Comparison of ENCODE assay signal across 8 cellular contexts in the genomic region with DNA sequence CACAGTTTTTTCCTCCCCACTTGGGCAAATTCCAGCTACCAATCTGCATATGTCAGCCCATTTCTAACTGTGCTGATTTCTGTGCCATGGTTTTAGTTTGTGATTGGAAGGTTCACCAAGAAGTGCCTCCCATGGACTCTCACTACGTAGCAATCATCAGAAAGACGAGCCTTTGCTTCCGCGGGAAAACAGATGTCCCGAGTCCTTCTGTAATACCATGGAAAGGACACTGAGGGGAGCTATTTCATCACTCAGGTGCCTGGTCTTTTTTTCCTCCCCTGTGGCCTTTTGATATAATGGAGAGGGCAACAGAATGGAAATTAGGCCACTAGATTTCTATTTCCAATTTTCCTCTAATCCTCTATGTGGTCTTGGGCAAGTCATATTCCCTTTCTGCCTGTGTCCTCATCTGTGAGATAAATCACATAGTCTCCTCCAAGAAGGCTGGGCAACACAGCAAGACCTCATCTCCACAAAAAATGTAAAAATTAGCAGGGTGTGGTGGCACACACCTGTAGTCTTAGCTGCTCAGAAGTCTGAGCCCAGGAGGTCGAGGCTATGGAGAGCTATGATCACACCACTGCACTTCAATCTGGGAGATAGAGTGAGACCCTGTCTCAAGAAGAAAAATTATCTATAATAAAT.
DNase-seq lines count a peak whose midpoint lies in the region; ATAC-seq and TF ChIP-seq lines count a peak whose summit lies in the region.

No MANE protein-coding gene starts in this region.

- no peaks in the 10 kb centered on the region for H3K9me3 Mint-ChIP-seq in stimulated activated naive CD8-positive, alpha-beta T cell treated with anti-CD3 and anti-CD28 coated beads, Interleukin-15, amount 100 ng/mL, for 72 hours

- no peak overlapping the region for H3K27ac Mint-ChIP-seq in stimulated activated naive CD8-positive, alpha-beta T cell treated with anti-CD3 and anti-CD28 coated beads, Interleukin-15, amount 100 ng/mL, for 72 hours

- TF ChIP-seq CTCF in astrocyte of the cerebellum (IDR thresholded peaks at IDR 0.05; ENCODE audit: low read depth, low read length, missing control alignments) = peak; percentile 72

- DNase-seq in D341Med (ENCODE audit: low spot score) (peak; percentile 82), HPDE6-E6E7 (ENCODE audit: extremely low spot score) (peak; percentile 67), NCI-H524 treated with DMSO at 0.1 percent for 48 hours (lab: John Stamatoyannopoulos, UW) (peak; percentile 49), astrocyte of the cerebellum (ENCODE audit: low read depth) (no peak), iPS DF 6.9 (ENCODE audit: low read depth, low spot score) (peak; percentile 66)
- peak; percentile 25 to 26 for DNase-seq in stimulated activated naive CD8-positive, alpha-beta T cell treated with anti-CD3 and anti-CD28 coated beads, Interleukin-15, amount 100 ng/mL, for 72 hours

- ATAC-seq in stimulated activated naive CD8-positive, alpha-beta T cell treated with anti-CD3 and anti-CD28 coated beads, Interleukin-15, amount 100 ng/mL, for 72 hours = peak; percentile 48
- ATAC-seq in GM18498 (IDR thresholded peaks at IDR 0.05; ENCODE audit: unreplicated experiment) (no peak), HG03571 (IDR thresholded peaks at IDR 0.05; ENCODE audit: unreplicated experiment) (no peak)

- H3K27me3 Mint-ChIP-seq in stimulated activated naive CD8-positive, alpha-beta T cell treated with anti-CD3 and anti-CD28 coated beads, Interleukin-15, amount 100 ng/mL, for 72 hours = peaks cover 18% of the 10 kb centered on the region

- in situ Hi-C loops in astrocyte of the cerebellum (cut with HindIII; ENCODE audit: low sequenced_read_pairs) = no loop called here

- H3K4me1 Mint-ChIP-seq in stimulated activated naive CD8-positive, alpha-beta T cell treated with anti-CD3 and anti-CD28 coated beads, Interleukin-15, amount 100 ng/mL, for 72 hours = peaks cover 4% of the 10 kb centered on the region

- no peaks in the 10 kb centered on the region for H3K9me3 ChIP-seq in iPS DF 6.9 (ENCODE audit: control insufficient read depth, insufficient read depth, low read length)

- H3K4me3 ChIP-seq in astrocyte of the cerebellum (ENCODE audit: low read depth, low read length) (no peak overlapping the region), iPS DF 6.9 (ENCODE audit: low read length) (no peak overlapping the region)

- no peak overlapping the region for H3K27ac ChIP-seq in iPS DF 6.9 (ENCODE audit: low read length)

- WGBS in iPS DF 6.9 (ENCODE audit: insufficient coverage, insufficient read length) = no CpG with 5 or more reads among the region's 6 CpGs

- no peaks in the 10 kb centered on the region for H3K27me3 ChIP-seq in iPS DF 6.9 (ENCODE audit: control insufficient read depth, insufficient read depth, low read length)

- peaks cover 2% of the 10 kb centered on the region; the same call in 1 of the 2 replicates for H3K4me1 ChIP-seq in iPS DF 6.9 (ENCODE audit: control insufficient read depth, insufficient read depth, low read length)

- H3K36me3 ChIP-seq in iPS DF 6.9 (ENCODE audit: control insufficient read depth, insufficient read depth, low read length) = no peaks in the 10 kb centered on the region

- H3K4me3 Mint-ChIP-seq in stimulated activated naive CD8-positive, alpha-beta T cell treated with anti-CD3 and anti-CD28 coated beads, Interleukin-15, amount 100 ng/mL, for 72 hours = no peak overlapping the region
